ENCODE assay signal across 8 cellular contexts in the genomic region with DNA sequence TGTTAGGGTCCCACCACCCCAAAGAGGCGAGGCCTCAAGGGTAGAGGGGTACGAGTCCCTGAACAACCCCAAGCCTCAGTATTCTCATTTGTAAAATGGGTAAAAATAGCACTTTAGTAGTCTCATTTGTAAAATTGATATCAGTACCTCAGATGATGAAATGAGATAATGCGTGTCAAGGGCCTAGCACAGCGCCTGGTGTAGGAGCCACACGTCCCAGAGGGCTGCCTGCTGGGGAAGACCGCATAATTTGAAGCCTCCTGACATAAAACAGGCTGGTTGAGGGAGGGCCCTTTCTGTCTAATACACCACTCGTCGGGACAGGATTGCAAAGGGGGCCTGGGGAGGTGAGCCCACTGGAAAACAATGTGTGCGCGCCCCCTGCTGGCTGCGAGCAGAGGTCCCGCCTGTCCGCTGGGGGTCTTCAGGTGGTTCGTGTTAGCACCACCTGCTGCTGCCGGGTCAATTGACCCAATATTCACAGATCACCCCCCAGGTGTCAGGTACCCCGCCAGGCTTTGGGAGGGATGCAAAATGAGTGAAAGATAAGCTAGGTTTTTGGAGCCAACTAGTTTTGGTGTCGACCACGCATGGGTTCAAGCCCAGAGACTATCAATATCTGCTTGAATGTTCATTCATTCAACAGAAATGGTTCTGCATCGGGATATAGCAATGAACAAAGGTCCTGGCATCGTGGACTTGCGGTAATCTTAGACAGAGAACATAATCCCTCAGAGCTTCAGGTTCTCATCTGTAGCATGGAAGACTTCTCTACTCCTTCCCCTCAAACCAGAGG. TPM values are rescaled to one million over a fixed set of nuclear protein-coding genes. Genes with fewer than 3 reads are reported as not detected.
DNase-seq lines count a peak whose midpoint lies in the region; ATAC-seq and TF ChIP-seq lines count a peak whose summit lies in the region.

No MANE protein-coding gene starts in this region.

- no peak overlapping the region for H3K4me3 ChIP-seq in DOHH2 (ENCODE audit: low read length)
- H3K4me3 ChIP-seq in heart left ventricle = no peak overlapping the region
- H3K4me3 ChIP-seq in gastrocnemius medialis = no peak overlapping the region

- H3K4me3 Mint-ChIP-seq in activated naive CD4-positive, alpha-beta T cell treated with anti-CD3 and anti-CD28 coated beads, Interleukin-2, amount 50 U/mL, for 24 hours = no peak overlapping the region

- H3K36me3 ChIP-seq in DOHH2 (ENCODE audit: control insufficient read depth, low read length) (no peaks in the 10 kb centered on the region), heart left ventricle (no peaks in the 10 kb centered on the region), gastrocnemius medialis (no peaks in the 10 kb centered on the region)

- in situ Hi-C loops in SK-MEL-5 (cut with HindIII; ENCODE audit: low pct_unique_long_range_greater_than_20kb, low sequenced_read_pairs) = no loop called here
- in situ Hi-C loops in gastrocnemius medialis (cut with MboI; ENCODE audit: low sequenced_read_pairs in 4 of 4) = no loop called here

- TF ChIP-seq CTCF in DOHH2 (IDR thresholded peaks at IDR 0.05; ENCODE audit: low read depth, low read length, poor library complexity, severe bottlenecking) (peak; percentile 99), heart left ventricle (IDR thresholded peaks at IDR 0.05) (peak; percentile 88 to 98 (median 92)), gastrocnemius medialis (IDR thresholded peaks at IDR 0.05 in 4 of 5, conservative IDR thresholded peaks at IDR 0.05 in 1 of 5) (peak; percentile 65 to 85 (median 80))

- DNase-seq in SK-MEL-5 (ENCODE audit: low read depth, low spot score) = peak; percentile 76
- DNase-seq in heart left ventricle = peak; percentile 73 to 90 (median 86)
- peak in 1 of 2 donors; percentile 54 for DNase-seq in gastrocnemius medialis
- no peak for DNase-seq in NCI-H2227 (lab: John Stamatoyannopoulos, UW; ENCODE audit: unreplicated experiment)

- TF ChIP-seq POLR2A in heart left ventricle (IDR thresholded peaks at IDR 0.05) (no peak), gastrocnemius medialis (IDR thresholded peaks at IDR 0.05) (no peak)

- peaks cover 25% of the 10 kb centered on the region for H3K27me3 ChIP-seq in DOHH2 (ENCODE audit: control insufficient read depth, low read length)
- H3K27me3 ChIP-seq in heart left ventricle = no peaks in the 10 kb centered on the region
- no peaks in the 10 kb centered on the region for H3K27me3 ChIP-seq in gastrocnemius medialis

- H3K9me2 ChIP-seq in DOHH2 (replicated peaks; ENCODE audit: control insufficient read depth, low read length) = no peaks in the 10 kb centered on the region

- H3K36me3 Mint-ChIP-seq in activated naive CD4-positive, alpha-beta T cell treated with anti-CD3 and anti-CD28 coated beads, Interleukin-2, amount 50 U/mL, for 24 hours = no peaks in the 10 kb centered on the region

- H3K4me1 ChIP-seq in DOHH2 (ENCODE audit: control insufficient read depth, low read length) (no peaks in the 10 kb centered on the region), heart left ventricle (peaks cover 0 to 45% (median 18%) of the 10 kb centered on the region in 12 donors), gastrocnemius medialis (peaks cover 17 to 34% of the 10 kb centered on the region in 2 donors)

- WGBS in heart left ventricle, 4 donors = 34 to 49% (median 36%) methylated on average over 16 to 21 of the region's 21 CpGs

- no peaks in the 10 kb centered on the region for H3F3A ChIP-seq in DOHH2 (ENCODE audit: control insufficient read depth, insufficient read depth)

- H3K27ac ChIP-seq in DOHH2 (ENCODE audit: low read depth, low read length) = no peak overlapping the region
- peak overlapping the region in 10 of 12 donors; percentile 16 to 90 (median 75) for H3K27ac ChIP-seq in heart left ventricle
- H3K27ac ChIP-seq in gastrocnemius medialis = peak overlapping the region; percentile 73 to 90 (median 82)

- no peaks in the 10 kb centered on the region for H3K79me2 ChIP-seq in DOHH2 (ENCODE audit: control insufficient read depth, low read length)

- ATAC-seq in HG03280 (IDR thresholded peaks at IDR 0.05; ENCODE audit: unreplicated experiment) (peak; percentile 54), heart left ventricle (peak; percentile 37 to 78 (median 70)), gastrocnemius medialis (peak in 1 of 2 donors; percentile 9), HG02798 (IDR thresholded peaks at IDR 0.05; ENCODE audit: poor library complexity, unreplicated experiment) (no peak)

- H3K9me3 ChIP-seq in DOHH2 (ENCODE audit: control insufficient read depth, insufficient read depth, low read length) (no peaks in the 10 kb centered on the region), heart left ventricle (peaks cover 0 to 12% (median 5%) of the 10 kb centered on the region in 12 donors), gastrocnemius medialis (peaks cover 0 to 8% (median 8%) of the 10 kb centered on the region in 3 donors)

- H4K20me1 ChIP-seq in DOHH2 (ENCODE audit: control insufficient read depth, insufficient read depth, low read depth, low read length) = no peaks in the 10 kb centered on the region

- H3K27me3 Mint-ChIP-seq in activated naive CD4-positive, alpha-beta T cell treated with anti-CD3 and anti-CD28 coated beads, Interleukin-2, amount 50 U/mL, for 24 hours = no peaks in the 10 kb centered on the region

- H3K4me1 Mint-ChIP-seq in activated naive CD4-positive, alpha-beta T cell treated with anti-CD3 and anti-CD28 coated beads, Interleukin-2, amount 50 U/mL, for 24 hours = peaks cover 14% of the 10 kb centered on the region

- H3K27ac Mint-ChIP-seq in activated naive CD4-positive, alpha-beta T cell treated with anti-CD3 and anti-CD28 coated beads, Interleukin-2, amount 50 U/mL, for 24 hours = peak overlapping the region; percentile 55

- intact Hi-C loops in heart left ventricle (cut with DNase I) = loop anchor here (1.0 to 10.0 kb wide), 6 partner anchors 96 to 140 kb away; no protein-coding TSS in a partner anchor
- intact Hi-C loops in gastrocnemius medialis (cut with DNase I; ENCODE audit: low total_unique reads) = loop anchor here (1.0 kb wide), 1 partner anchor 140 kb away; no protein-coding TSS in a partner anchor

- H3K4me2 ChIP-seq in DOHH2 (ENCODE audit: low read length) = no peak overlapping the region

- H3K9me3 Mint-ChIP-seq in activated naive CD4-positive, alpha-beta T cell treated with anti-CD3 and anti-CD28 coated beads, Interleukin-2, amount 50 U/mL, for 24 hours = no peaks in the 10 kb centered on the region

RNA-seq across cellular contexts. Expression of gene IRF2BPL, which starts 24.7 kb away (rescaled TPM):
- total RNA-seq in SK-MEL-5 (2014; rRNA removed; shearing (Covaris generic)) = 27.2 and 28.7 TPM in 2 replicates
- polyA plus RNA-seq in SK-MEL-5 (2015; cell fraction: cytosol; rRNA removed) = 52.2 and 59.2 TPM in 2 replicates
- polyA plus RNA-seq in SK-MEL-5 (2015; cell fraction: nucleus; rRNA removed) = 9.7 and 12.2 TPM in 2 replicates
- total RNA-seq in heart left ventricle (10 to 100 TPM; 31.7 to 59.2 (median 36.7) TPM), gastrocnemius medialis (10 to 100 TPM; 15.0 to 26.4 (median 17.0) TPM)
- 10 to 100 TPM in 1 of 2 donors, 1 to 10 TPM in 1; 7.5 to 24.4 TPM for polyA plus RNA-seq in heart left ventricle

RNA-seq across cellular contexts. Expression of gene CIPC, which starts 44.8 kb away (rescaled TPM):
- total RNA-seq in SK-MEL-5 (2014; rRNA removed; shearing (Covaris generic)) = 50.9 and 53.3 TPM in 2 replicates
- 24.1 and 36.2 TPM in 2 replicates for polyA plus RNA-seq in SK-MEL-5 (2015; cell fraction: cytosol; rRNA removed)
- polyA plus RNA-seq in SK-MEL-5 (2015; cell fraction: nucleus; rRNA removed) = 26.4 and 26.5 TPM in 2 replicates
- total RNA-seq in heart left ventricle (10 to 100 TPM; 44.5 to 85.9 (median 66.7) TPM), gastrocnemius medialis (100 to 1,000 TPM; 114 to 178 (median 120) TPM)
- polyA plus RNA-seq in heart left ventricle = 10 to 100 TPM; 10.9 to 27.0 TPM
